Comparison of ENCODE assay signal across 24 cellular contexts in genomic region chr20:61169870-61170269, GRCh38.
"Had no signal": no experiment of that assay in that cellular context is flagged by ENCODE, and none has a peak within 500 bp of the region (broad histone marks: within the 10 kb centered on the region; RNA-seq: fewer than 3 reads in every experiment).

No MANE protein-coding gene starts in this region.

- DNase-seq: activated B cell treated with CpG ODN at 0.5 μM for 24 hours; activated CD4-positive, alpha-beta T cell treated with anti-CD3 and anti-CD28 coated beads for 1 hour; activated CD4-positive, alpha-beta T cell treated with anti-CD3 and anti-CD28 coated beads, Interleukin-2, amount 10 ng/mL, durations not matched to agents 24 days and 14 days; activated CD4-positive, alpha-beta T cell treated with anti-CD3 and anti-CD28 coated beads, Interleukin-2, amount 50 U/mL, for 48 hours; activated CD8-positive, alpha-beta memory T cell treated with anti-CD3 and anti-CD28 coated beads, Interleukin-2, amount 10 ng/mL, durations not matched to agents 7 days and 5 days; activated effector memory CD4-positive, alpha-beta T cell treated with Interleukin-2 at 50 U/mL for 16 hours; activated naive CD4-positive, alpha-beta T cell; activated T-cell treated with anti-CD3 and anti-CD28 coated beads, Interleukin-2, amount 50 U/mL, for 24 hours; body of pancreas; central memory CD4-positive, alpha-beta T cell; NCI-H1048; NCI-H146; NCI-H1930; NCI-H2171; NCI-H2227 treated with DMSO at 0.1 percent for 48 hours; NCI-H446 treated with DMSO at 0.1 percent for 48 hours; NCI-H526; NCI-H82; SHP77; SW 1271 had no signal

- H3K4me3 ChIP-seq: ascending aorta, body of pancreas, SJSA1 had no signal

- H3K36me3 ChIP-seq: ascending aorta, SJSA1 had no signal

- H3K27ac ChIP-seq: ascending aorta, body of pancreas, RWPE1, SJSA1 had no signal

- H3K27me3 ChIP-seq: ascending aorta, body of pancreas, SJSA1 had no signal

- FAIRE-seq: bronchial epithelial cell had no signal

- H3K9me3 ChIP-seq: ascending aorta, body of pancreas had no signal

- H3K4me1 ChIP-seq: ascending aorta, body of pancreas had no signal
